In the genomic region with DNA sequence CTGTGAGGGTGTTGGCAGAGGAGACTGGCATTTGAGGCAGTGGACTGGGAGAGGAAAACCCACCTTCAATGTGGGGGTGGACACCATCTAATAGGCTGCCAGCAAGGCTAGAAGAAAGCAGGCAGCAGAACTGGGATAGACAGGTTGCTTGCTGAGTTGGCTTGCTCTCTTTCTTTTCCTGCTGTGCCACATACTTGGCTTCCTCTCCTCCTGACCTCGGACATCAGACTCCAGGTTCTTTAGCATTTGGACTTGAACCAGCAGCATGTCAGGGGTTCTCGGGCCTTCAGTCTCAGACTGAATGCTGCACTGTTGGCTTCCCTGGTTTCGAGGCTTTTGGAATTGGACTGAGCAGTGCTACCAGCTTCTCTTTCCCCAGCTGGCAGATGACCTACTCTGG, we compare ENCODE assay signal across 20 cellular contexts. TPM values are rescaled to one million over a fixed set of nuclear protein-coding genes. Genes with fewer than 3 reads are reported as not detected.
DNase-seq lines count a peak whose midpoint lies in the region; ATAC-seq and TF ChIP-seq lines count a peak whose summit lies in the region.
"Had no signal": no experiment of that assay in that cellular context is flagged by ENCODE, and none has a peak within 500 bp of the region (broad histone marks: within the 10 kb centered on the region; RNA-seq: fewer than 3 reads in every experiment).

No MANE protein-coding gene starts in this region.

- H3K4me1 ChIP-seq in IMR-90 (ENCODE audit: control insufficient read depth, insufficient read depth, low read length), result peaks cover 6% of the 10 kb centered on the region
- H3K4me1 ChIP-seq: BLaER1 treated with 17β-estradiol and CSF1 and Interleukin-3, amounts not matched to agents 10 nM and 100 nM had no signal

- dilution Hi-C loops in IMR-90 (cut with HindIII; ENCODE audit: low sequenced_read_pairs, unreplicated experiment), result no loop called here

- H3K9me3 ChIP-seq in IMR-90 (ENCODE audit: control insufficient read depth, insufficient read depth, low read length), result peaks cover 2% of the 10 kb centered on the region; the same call in 1 of the 2 replicates

- peak overlapping the region; percentile 63 for H2AK9ac ChIP-seq in IMR-90 (replicated peaks; ENCODE audit: low read depth, low read length, poor library complexity)

- WGBS in IMR-90 (ENCODE audit: extremely low coverage in 2 of 2, insufficient read length in 1 of 2), 2 experiments, result 43% methylated on average over 1 of the region's 3 CpGs; no CpG with 5 or more reads in 1 of the 2 experiments

- peaks cover 6% of the 10 kb centered on the region; the same call in 1 of the 2 replicates for H3K9me1 ChIP-seq in IMR-90 (ENCODE audit: insufficient read depth, low read length)

- H4K5ac ChIP-seq in IMR-90 (ENCODE audit: low read depth, low read length), result no peak overlapping the region

- no peaks in the 10 kb centered on the region for H3K27me3 Mint-ChIP-seq in activated CD8-positive, alpha-beta T cell treated with anti-CD3 and anti-CD28 coated beads, Interleukin-2, amount 10 ng/mL, durations not matched to agents 7 days and 5 days (ENCODE audit: low read depth)
- H3K27me3 Mint-ChIP-seq: B cell had no signal

- CTCF ChIA-PET in IMR-90 (lab: Yijun Ruan, JAX), result interaction anchor here (0.6 kb wide), 1 partner anchor 167 kb away, joined by 4 read pairs; no protein-coding TSS in a partner anchor
- CTCF ChIA-PET in activated CD8-positive, alpha-beta T cell treated with anti-CD3 and anti-CD28 coated beads, Interleukin-2, amount 10 ng/mL, durations not matched to agents 7 days and 5 days (lab: Charles Lee), result interaction anchor here (1.2 kb wide), 1 partner anchor 9 kb away, joined by 3 read pairs; no protein-coding TSS in a partner anchor

- intact Hi-C loops in IMR-90 (cut with micrococcal nuclease), result loop anchor here (5.0 kb wide), 1 partner anchor 268 kb away; no protein-coding TSS in a partner anchor

- POLR2A ChIA-PET in IMR-90 (lab: Charles Lee; ENCODE audit: unreplicated experiment), result no interaction called here
- POLR2A ChIA-PET in activated CD8-positive, alpha-beta T cell treated with anti-CD3 and anti-CD28 coated beads, Interleukin-2, amount 10 ng/mL, durations not matched to agents 7 days and 5 days (lab: Charles Lee), result no interaction called here

- no peaks in the 10 kb centered on the region for H3K27me3 ChIP-seq in IMR-90 (ENCODE audit: control insufficient read depth, insufficient read depth, low read length)
- H3K27me3 ChIP-seq: BLaER1 treated with 17β-estradiol and CSF1 and Interleukin-3, amounts not matched to agents 10 nM and 100 nM had no signal

- peak overlapping the region; percentile 37 for H3K14ac ChIP-seq in IMR-90 (replicated peaks; ENCODE audit: low read depth, low read length)

- TF ChIP-seq POLR2A in IMR-90 (IDR thresholded peaks at IDR 0.05; ENCODE audit: low read depth, low read length), result no peak

- no peak overlapping the region for H3K4me3 ChIP-seq in IMR-90 (ENCODE audit: insufficient read depth, low read depth, low read length)
- no peak overlapping the region for H3K4me3 ChIP-seq in choroid plexus epithelial cell (ENCODE audit: low read depth, low read length)
- H3K4me3 ChIP-seq: BLaER1 treated with 17β-estradiol and CSF1 and Interleukin-3, amounts not matched to agents 10 nM and 100 nM; GM12878; GM23338 had no signal

- no peaks in the 10 kb centered on the region for H3K36me3 Mint-ChIP-seq in activated CD8-positive, alpha-beta T cell treated with anti-CD3 and anti-CD28 coated beads, Interleukin-2, amount 10 ng/mL, durations not matched to agents 7 days and 5 days (ENCODE audit: low read depth)
- H3K36me3 Mint-ChIP-seq: CD8-positive, alpha-beta T cell had no signal

- H2AK5ac ChIP-seq in IMR-90 (ENCODE audit: low read depth, low read length), result 0 out of 2 replicates have a peak overlapping the region, but pooled peaks have one; percentile 9

- peak overlapping the region; percentile 23 for H2AFZ ChIP-seq in IMR-90 (replicated peaks; ENCODE audit: low read length, poor library complexity)
- H2AFZ ChIP-seq: GM23338 had no signal

- no peaks in the 10 kb centered on the region for H3K9me3 Mint-ChIP-seq in activated CD8-positive, alpha-beta T cell treated with anti-CD3 and anti-CD28 coated beads, Interleukin-2, amount 10 ng/mL, durations not matched to agents 7 days and 5 days (ENCODE audit: insufficient read depth)
- H3K9me3 Mint-ChIP-seq: GM23338, HFFc6 had no signal

- H2BK5ac ChIP-seq in IMR-90 (ENCODE audit: low read depth, low read length, poor library complexity, severe bottlenecking), result peak overlapping the region; percentile 8

- peak overlapping the region; percentile 60; the same call in 1 of the 2 replicates for H3K4ac ChIP-seq in IMR-90 (ENCODE audit: low read depth, low read length)

- in situ Hi-C loops in IMR-90 (cut with MboI; ENCODE audit: low sequenced_read_pairs), result no loop called here

- no peak overlapping the region for H3K27ac ChIP-seq in IMR-90 (ENCODE audit: insufficient read depth, low read length)
- H3K27ac ChIP-seq: BLaER1 treated with 17β-estradiol and CSF1 and Interleukin-3, amounts not matched to agents 10 nM and 100 nM; HL-60 had no signal

- no peak overlapping the region for H3K27ac Mint-ChIP-seq in activated CD8-positive, alpha-beta T cell treated with anti-CD3 and anti-CD28 coated beads, Interleukin-2, amount 10 ng/mL, durations not matched to agents 7 days and 5 days
- H3K27ac Mint-ChIP-seq: B cell; CD8-positive, alpha-beta T cell; GM23338; HFFc6 had no signal

- no peaks in the 10 kb centered on the region for H3K4me1 Mint-ChIP-seq in activated CD8-positive, alpha-beta T cell treated with anti-CD3 and anti-CD28 coated beads, Interleukin-2, amount 10 ng/mL, durations not matched to agents 7 days and 5 days (ENCODE audit: low read depth)
- H3K4me1 Mint-ChIP-seq: B cell had no signal

- H4K91ac ChIP-seq in IMR-90 (ENCODE audit: insufficient read depth, low read depth, low read length), result no peak overlapping the region

- peak overlapping the region; percentile 59 for H3K23ac ChIP-seq in IMR-90 (ENCODE audit: low read depth, low read length)

- TF ChIP-seq RAD21 in IMR-90 (IDR thresholded peaks at IDR 0.05; ENCODE audit: low read length), result no peak

- DNase-seq in IMR-90, result no peak
- peak; percentile 8 for DNase-seq in NCI-H82 treated with DMSO at 0.1 percent for 48 hours (lab: John Stamatoyannopoulos, UW; ENCODE audit: unreplicated experiment)
- peak; percentile 61 for DNase-seq in choroid plexus epithelial cell (ENCODE audit: low read depth)
- DNase-seq in medulla oblongata (ENCODE audit: extremely low spot score), result peak; percentile 13
- no peak for DNase-seq in SK-N-DZ (ENCODE audit: low spot score)
- no peak for DNase-seq in NCI-H226
- no peak for DNase-seq in activated CD8-positive, alpha-beta T cell treated with anti-CD3 and anti-CD28 coated beads, Interleukin-2, amount 10 ng/mL, durations not matched to agents 7 days and 5 days
- DNase-seq: Calu3; CD8-positive, alpha-beta T cell; DMS79 treated with DMSO at 0.1 percent for 48 hours; H7; HFFc6; KBM-7 had no signal

- H3K36me3 ChIP-seq in IMR-90 (ENCODE audit: control insufficient read depth, insufficient read depth, low read length), result no peaks in the 10 kb centered on the region
- H3K36me3 ChIP-seq: BLaER1 treated with 17β-estradiol and CSF1 and Interleukin-3, amounts not matched to agents 10 nM and 100 nM had no signal

- no peak overlapping the region for H3K4me3 Mint-ChIP-seq in activated CD8-positive, alpha-beta T cell treated with anti-CD3 and anti-CD28 coated beads, Interleukin-2, amount 10 ng/mL, durations not matched to agents 7 days and 5 days
- H3K4me3 Mint-ChIP-seq: B cell; CD8-positive, alpha-beta T cell; GM23338; HFFc6 had no signal

- H2BK120ac ChIP-seq in IMR-90 (ENCODE audit: low read depth, low read length), result no peak overlapping the region

- H2BK20ac ChIP-seq in IMR-90 (ENCODE audit: low read depth, low read length), result peak overlapping the region; percentile 25; the same call in 1 of the 2 replicates

- H3K79me1 ChIP-seq in IMR-90 (ENCODE audit: low read depth in 1 of 2, low read length in 2 of 2), result peaks cover 4 to 10% of the 10 kb centered on the region in 2 experiments; a peak in 3 of 4 replicates

- no peaks in the 10 kb centered on the region for H4K20me1 ChIP-seq in IMR-90 (ENCODE audit: insufficient read depth, low read length)
- H4K20me1 ChIP-seq: BLaER1 treated with 17β-estradiol and CSF1 and Interleukin-3, amounts not matched to agents 10 nM and 100 nM had no signal

- ATAC-seq in IMR-90 (ENCODE audit: low read depth), result peak; percentile 12; the same call in 1 of the 2 replicates
- no peak for ATAC-seq in HG03342 (IDR thresholded peaks at IDR 0.05; ENCODE audit: unreplicated experiment)
- no peak for ATAC-seq in activated CD8-positive, alpha-beta T cell treated with anti-CD3 and anti-CD28 coated beads, Interleukin-2, amount 10 ng/mL, durations not matched to agents 7 days and 5 days
- ATAC-seq: CD8-positive, alpha-beta T cell; GM12878; GM23338; HCT116 had no signal

- no peak overlapping the region for H4K8ac ChIP-seq in IMR-90 (ENCODE audit: low read depth in 2 of 2, low read length in 2 of 2)

- no peak overlapping the region for H2BK15ac ChIP-seq in IMR-90 (ENCODE audit: low read depth, low read length)

- BruUV-seq in IMR-90 (replicated peaks; lab: Mats Ljungman, UMichigan), result no TSS peak

- no peak overlapping the region for H3K4me2 ChIP-seq in IMR-90 (ENCODE audit: low read depth, low read length)
- H3K4me2 ChIP-seq: BLaER1 treated with 17β-estradiol and CSF1 and Interleukin-3, amounts not matched to agents 10 nM and 100 nM; GM23338 had no signal

- no peak overlapping the region for H3K18ac ChIP-seq in IMR-90 (ENCODE audit: low read depth, low read length)

- no peak overlapping the region for H3K9ac ChIP-seq in IMR-90 (ENCODE audit: low read depth, low read length)
- H3K9ac ChIP-seq: BLaER1 treated with 17β-estradiol and CSF1 and Interleukin-3, amounts not matched to agents 10 nM and 100 nM had no signal

- TF ChIP-seq CTCF in IMR-90 (conservative IDR thresholded peaks at IDR 0.05; ENCODE audit: low read depth, low read length), result no peak
- no peak for TF ChIP-seq CTCF in choroid plexus epithelial cell (conservative IDR thresholded peaks at IDR 0.05; ENCODE audit: low read depth, low read length)

- H3K56ac ChIP-seq in IMR-90 (ENCODE audit: extremely low read depth, insufficient read depth, low read length), result no peak overlapping the region

TF ChIP-seq in IMR-90, 13 proteins besides CTCF, POLR2A, EP300 and RAD21 (continues in another document):
- TF ChIP-seq RFX5 (IDR thresholded peaks at IDR 0.05; ENCODE audit: low read depth, low read length) (no peak), FOS (IDR thresholded peaks at IDR 0.05; ENCODE audit: low read depth, low read length) (no peak), MXI1 (IDR thresholded peaks at IDR 0.05; ENCODE audit: borderline replicate concordance, low read depth, low read length) (no peak), MAFK (IDR thresholded peaks at IDR 0.05; ENCODE audit: low read depth, low read length) (no peak)

RNA-seq across cellular contexts. Expression of a gene that starts 16.0 kb away (rescaled TPM):
- total RNA-seq in IMR-90 (2012; rRNA removed), result 100 and 145 TPM in 2 replicates
- polyA plus RNA-seq in IMR-90 (2012; rRNA removed), result 13.7 and 16.8 TPM in 2 replicates
- 3.9 and 5.8 TPM in 2 replicates for polyA plus RNA-seq in IMR-90 (2012; cell fraction: cytosol; rRNA removed)
- polyA plus RNA-seq in IMR-90 (2012; cell fraction: nucleus; rRNA removed; ENCODE audit: low replicate concordance), result 2.7 and 11.3 TPM in 2 replicates
- polyA plus RNA-seq in SK-N-DZ (2014; cell fraction: cytosol; rRNA removed), result 0.45 and 0.54 TPM in 2 replicates
- polyA plus RNA-seq in SK-N-DZ (2014; cell fraction: nucleus; rRNA removed), result 0.32 and 0.54 TPM in 2 replicates
- total RNA-seq in activated CD8-positive, alpha-beta T cell treated with anti-CD3 and anti-CD28 coated beads, Interleukin-2, amount 10 ng/mL, durations not matched to agents 7 days and 5 days, result under 1 TPM; 0.05 to 0.08 TPM
- polyA plus RNA-seq: GM12878 had no signal

Comparison
In these comparisons a context has a peak if more than half of its experiments do, and no peak if none do; other contexts are left out.
1. DNase-seq: peak in NCI-H82 treated with DMSO at 0.1 percent for 48 hours (single experiment), choroid plexus epithelial cell (single experiment) and medulla oblongata (single experiment); none in IMR-90 (single experiment), SK-N-DZ (single experiment), NCI-H226 (single experiment) and activated CD8-positive, alpha-beta T cell treated with anti-CD3 and anti-CD28 coated beads, Interleukin-2, amount 10 ng/mL, durations not matched to agents 7 days and 5 days (single experiment).
2. RNA of a gene that starts 16.0 kb away (total RNA-seq): 100 to 145 TPM in IMR-90; 0.05 to 0.08 TPM in activated CD8-positive, alpha-beta T cell treated with anti-CD3 and anti-CD28 coated beads, Interleukin-2, amount 10 ng/mL, durations not matched to agents 7 days and 5 days; every median in the first group is over 10 times any median in the second.